In genomic region chr3:116927918-116928317, GRCh38 we compare ENCODE assay signal across 29 cellular contexts.
"Had no signal": no experiment of that assay in that cellular context is flagged by ENCODE, and none has a peak within 500 bp of the region (broad histone marks: within the 10 kb centered on the region; RNA-seq: fewer than 3 reads in every experiment).

No MANE protein-coding gene starts in this region.

- DNase-seq: activated B cell treated with CpG ODN at 0.5 μM for 24 hours; activated CD4-positive, alpha-beta memory T cell treated with anti-CD3 and anti-CD28 coated beads for 36 hours; activated CD4-positive, alpha-beta T cell treated with anti-CD3 and anti-CD28 coated beads for 36 hours; activated CD4-positive, alpha-beta T cell treated with anti-CD3 and anti-CD28 coated beads, Interleukin-2, amount 10 ng/mL, durations not matched to agents 24 days and 14 days; activated CD8-positive, alpha-beta memory T cell treated with anti-CD3 and anti-CD28 coated beads, Interleukin-2, amount 10 ng/mL, durations not matched to agents 7 days and 5 days; activated CD8-positive, alpha-beta memory T cell treated with anti-CD3 and anti-CD28 coated beads, Interleukin-2, amount 50 U/mL, for 4 hours; activated CD8-positive, alpha-beta T cell treated with anti-CD3 and anti-CD28 coated beads, Interleukin-2, amount 10 ng/mL, durations not matched to agents 7 days and 5 days; activated effector memory CD4-positive, alpha-beta T cell treated with anti-CD3 and anti-CD28 coated beads, Interleukin-2, amount 50 U/mL, for 16 hours; activated naive CD4-positive, alpha-beta T cell treated with anti-CD3 and anti-CD28 coated beads for 36 hours; activated naive CD8-positive, alpha-beta T cell treated with anti-CD3 and anti-CD28 coated beads for 36 hours; activated naive CD8-positive, alpha-beta T cell treated with anti-CD3 and anti-CD28 coated beads, Interleukin-2, amount 50 U/mL, for 24 hours; activated T-cell treated with anti-CD3 and anti-CD28 coated beads, Interleukin-2, amount 50 U/mL, for 1 hour; activated T-cell treated with anti-CD3 and anti-CD28 coated beads, Interleukin-2, amount 50 U/mL, for 48 hours; adrenal gland; amygdala; aorta; body of pancreas; caudate nucleus; colonic mucosa; effector CD8-positive, alpha-beta T cell; foreskin fibroblast; head of caudate nucleus; T-helper 2 cell had no signal

- ATAC-seq: activated CD4-positive, alpha-beta T cell treated with anti-CD3 and anti-CD28 coated beads for 36 hours; activated CD4-positive, CD25-positive, alpha-beta regulatory T cell treated with anti-CD3 and anti-CD28 coated beads, Interleukin-2, amount 50 U/mL, for 24 hours; activated CD8-positive, alpha-beta memory T cell treated with anti-CD3 and anti-CD28 coated beads, Interleukin-2, amount 10 ng/mL, durations not matched to agents 7 days and 5 days; activated CD8-positive, alpha-beta T cell treated with anti-CD3 and anti-CD28 coated beads, Interleukin-2, amount 10 ng/mL, durations not matched to agents 7 days and 5 days; activated naive CD8-positive, alpha-beta T cell treated with anti-CD3 and anti-CD28 coated beads, Interleukin-2, amount 50 U/mL, for 24 hours; body of pancreas; esophagus mucosa had no signal

- H3K4me3 ChIP-seq: adrenal gland, body of pancreas, colonic mucosa had no signal

- H3K9me3 Mint-ChIP-seq: activated T-helper 1 cell treated with anti-CD3 and anti-CD28 coated beads, Interleukin-12 subunit alpha, Interleukin-12 subunit beta, Interleukin-2, Interleukin-4 antibody, amounts not matched to agents 30 ng/mL and 10 ng/mL and 1 ng/mL, durations not matched to agents 14 hours and 24 hours and 36 hours had no signal

- H3K4me1 ChIP-seq: body of pancreas, colonic mucosa had no signal

- H3K27ac ChIP-seq: adrenal gland, body of pancreas, colonic mucosa, VCaP had no signal

- H3K27me3 ChIP-seq: adrenal gland, body of pancreas, colonic mucosa had no signal

- H3K4me1 Mint-ChIP-seq: activated CD4-positive, alpha-beta T cell treated with anti-CD3 and anti-CD28 coated beads for 36 hours; activated CD4-positive, alpha-beta T cell treated with anti-CD3 and anti-CD28 coated beads, Interleukin-2, amount 10 ng/mL, durations not matched to agents 24 days and 14 days; activated CD8-positive, alpha-beta memory T cell treated with anti-CD3 and anti-CD28 coated beads, Interleukin-2, amount 10 ng/mL, durations not matched to agents 7 days and 5 days; activated naive CD4-positive, alpha-beta T cell treated with anti-CD3 and anti-CD28 coated beads, Interleukin-2, amount 50 U/mL, for 24 hours; activated naive CD8-positive, alpha-beta T cell treated with anti-CD3 and anti-CD28 coated beads for 36 hours; activated naive CD8-positive, alpha-beta T cell treated with anti-CD3 and anti-CD28 coated beads, Interleukin-2, amount 50 U/mL, for 24 hours had no signal

- H3K36me3 Mint-ChIP-seq: activated CD4-positive, alpha-beta memory T cell treated with anti-CD3 and anti-CD28 coated beads for 36 hours; activated CD8-positive, alpha-beta memory T cell treated with anti-CD3 and anti-CD28 coated beads, Interleukin-2, amount 10 ng/mL, durations not matched to agents 7 days and 5 days; activated naive CD4-positive, alpha-beta T cell treated with anti-CD3 and anti-CD28 coated beads, Interleukin-2, amount 50 U/mL, for 24 hours; activated naive CD8-positive, alpha-beta T cell treated with anti-CD3 and anti-CD28 coated beads for 36 hours had no signal

- H3K4me3 Mint-ChIP-seq: activated B cell treated with CpG ODN at 0.5 μM for 24 hours; activated CD4-positive, alpha-beta memory T cell treated with anti-CD3 and anti-CD28 coated beads for 36 hours; activated CD4-positive, alpha-beta T cell treated with anti-CD3 and anti-CD28 coated beads for 36 hours; activated CD4-positive, alpha-beta T cell treated with anti-CD3 and anti-CD28 coated beads, Interleukin-2, amount 10 ng/mL, durations not matched to agents 24 days and 14 days; activated CD8-positive, alpha-beta memory T cell treated with anti-CD3 and anti-CD28 coated beads, Interleukin-2, amount 10 ng/mL, durations not matched to agents 7 days and 5 days; activated CD8-positive, alpha-beta T cell treated with anti-CD3 and anti-CD28 coated beads, Interleukin-2, amount 10 ng/mL, durations not matched to agents 7 days and 5 days; activated naive CD4-positive, alpha-beta T cell treated with anti-CD3 and anti-CD28 coated beads for 36 hours; activated naive CD4-positive, alpha-beta T cell treated with anti-CD3 and anti-CD28 coated beads, Interleukin-2, amount 50 U/mL, for 24 hours; activated naive CD8-positive, alpha-beta T cell treated with anti-CD3 and anti-CD28 coated beads for 36 hours; activated naive CD8-positive, alpha-beta T cell treated with anti-CD3 and anti-CD28 coated beads, Interleukin-2, amount 50 U/mL, for 24 hours; activated T-helper 1 cell treated with anti-CD3 and anti-CD28 coated beads, Interleukin-12 subunit alpha, Interleukin-12 subunit beta, Interleukin-2, Interleukin-4 antibody, amounts not matched to agents 30 ng/mL and 10 ng/mL and 1 ng/mL, durations not matched to agents 14 hours and 24 hours and 36 hours had no signal

- H3K36me3 ChIP-seq: adrenal gland, colonic mucosa had no signal

- H3K9me3 ChIP-seq: adrenal gland, body of pancreas, colonic mucosa had no signal

- H3K27ac Mint-ChIP-seq: activated B cell treated with CpG ODN at 0.5 μM for 24 hours; activated CD4-positive, alpha-beta memory T cell treated with anti-CD3 and anti-CD28 coated beads for 36 hours; activated CD4-positive, alpha-beta T cell treated with anti-CD3 and anti-CD28 coated beads for 36 hours; activated CD4-positive, alpha-beta T cell treated with anti-CD3 and anti-CD28 coated beads, Interleukin-2, amount 10 ng/mL, durations not matched to agents 24 days and 14 days; activated CD8-positive, alpha-beta memory T cell treated with anti-CD3 and anti-CD28 coated beads, Interleukin-2, amount 10 ng/mL, durations not matched to agents 7 days and 5 days; activated CD8-positive, alpha-beta T cell treated with anti-CD3 and anti-CD28 coated beads, Interleukin-2, amount 10 ng/mL, durations not matched to agents 7 days and 5 days; activated naive CD4-positive, alpha-beta T cell treated with anti-CD3 and anti-CD28 coated beads for 36 hours; activated naive CD4-positive, alpha-beta T cell treated with anti-CD3 and anti-CD28 coated beads, Interleukin-2, amount 50 U/mL, for 24 hours; activated naive CD8-positive, alpha-beta T cell treated with anti-CD3 and anti-CD28 coated beads for 36 hours; activated naive CD8-positive, alpha-beta T cell treated with anti-CD3 and anti-CD28 coated beads, Interleukin-2, amount 50 U/mL, for 24 hours; activated T-helper 1 cell treated with anti-CD3 and anti-CD28 coated beads, Interleukin-12 subunit alpha, Interleukin-12 subunit beta, Interleukin-2, Interleukin-4 antibody, amounts not matched to agents 30 ng/mL and 10 ng/mL and 1 ng/mL, durations not matched to agents 14 hours and 24 hours and 36 hours; activated T-helper 2 cell treated with anti-CD3 and anti-CD28 coated beads, Interferon-gamma antibody, Interleukin-2, Interleukin-4, amounts not matched to agents 10 μg/mL and 5 μg/mL and 100 μg/mL, durations not matched to agents 14 hours and 24 hours and 36 hours had no signal

- H3K27me3 Mint-ChIP-seq: activated B cell treated with CpG ODN at 0.5 μM for 24 hours; activated CD4-positive, alpha-beta memory T cell treated with anti-CD3 and anti-CD28 coated beads for 36 hours; activated CD4-positive, alpha-beta T cell treated with anti-CD3 and anti-CD28 coated beads for 36 hours; activated CD4-positive, alpha-beta T cell treated with anti-CD3 and anti-CD28 coated beads, Interleukin-2, amount 10 ng/mL, durations not matched to agents 24 days and 14 days; activated CD8-positive, alpha-beta memory T cell treated with anti-CD3 and anti-CD28 coated beads, Interleukin-2, amount 10 ng/mL, durations not matched to agents 7 days and 5 days; activated naive CD4-positive, alpha-beta T cell treated with anti-CD3 and anti-CD28 coated beads, Interleukin-2, amount 50 U/mL, for 24 hours; activated naive CD8-positive, alpha-beta T cell treated with anti-CD3 and anti-CD28 coated beads for 36 hours; activated naive CD8-positive, alpha-beta T cell treated with anti-CD3 and anti-CD28 coated beads, Interleukin-2, amount 50 U/mL, for 24 hours had no signal
